In the genomic region with DNA sequence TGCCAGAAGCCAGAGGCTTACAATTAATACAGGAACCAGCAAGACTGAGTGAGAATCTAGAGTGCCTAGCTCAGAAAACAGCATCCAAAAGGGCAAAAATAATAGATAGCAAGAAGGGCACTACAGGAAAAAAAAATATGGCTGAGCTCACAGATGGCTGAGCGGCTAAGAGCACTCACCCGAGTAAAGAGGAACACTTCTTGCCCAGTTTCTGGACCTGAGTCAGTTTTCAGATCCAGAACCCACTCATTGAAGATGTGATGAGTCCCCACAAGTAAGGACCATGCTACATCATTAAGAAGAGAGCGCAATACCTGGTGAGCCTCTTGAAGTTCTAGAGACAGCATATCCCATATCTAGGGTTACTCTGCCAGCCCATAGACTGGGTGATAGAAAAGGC, we compare ENCODE assay signal across 32 cellular contexts.
"Had no signal": no experiment of that assay in that cellular context is flagged by ENCODE, and none has a peak within 500 bp of the region (broad histone marks: within the 10 kb centered on the region; RNA-seq: fewer than 3 reads in every experiment).

No MANE protein-coding gene starts in this region.

- H3K27me3 Mint-ChIP-seq: T-cell had no signal

- H3K27me3 ChIP-seq: MG63, SJCRH30 had no signal

- H3K27ac ChIP-seq: PC-9, RWPE1, SJCRH30, SK-N-MC had no signal

- H2AFZ ChIP-seq: PC-9 had no signal

- H3K4me1 ChIP-seq: SJCRH30 had no signal

- DNase-seq: Kasumi-1, MG63, NCI-H1048, NCI-H1092 treated with DMSO at 0.1 percent for 48 hours, NCI-H1105 treated with DMSO at 0.1 percent for 48 hours, NCI-H1417, NCI-H1436, NCI-H146, NCI-H1694, NCI-H187, NCI-H1930, NCI-H2081 treated with DMSO at 0.1 percent for 48 hours, NCI-H2107, NCI-H2171, NCI-H226, NCI-H446 treated with DMSO at 0.1 percent for 48 hours, NCI-H510A, NCI-H524, NCI-H526, NCI-H69, NCI-H748 treated with DMSO at 0.1 percent for 48 hours, NCI-H82, PC-9, SHP77, SIG-M5, SJCRH30, T-cell had no signal

- H3K36me3 ChIP-seq: MG63, SJCRH30 had no signal

- ATAC-seq: Panc1, Right ventricle myocardium inferior, SK-N-SH treated with all-trans-retinoic acid at 6 μM for 48 hours, T-cell had no signal

- H3K9me3 ChIP-seq: MG63, SJCRH30 had no signal

- H3K27ac Mint-ChIP-seq: T-cell had no signal

- H3K4me3 ChIP-seq: MG63, PC-9, SJCRH30, SK-N-MC had no signal

- H3K4me3 Mint-ChIP-seq: T-cell had no signal

- H3K4me2 ChIP-seq: PC-9 had no signal
